In the genomic region with DNA sequence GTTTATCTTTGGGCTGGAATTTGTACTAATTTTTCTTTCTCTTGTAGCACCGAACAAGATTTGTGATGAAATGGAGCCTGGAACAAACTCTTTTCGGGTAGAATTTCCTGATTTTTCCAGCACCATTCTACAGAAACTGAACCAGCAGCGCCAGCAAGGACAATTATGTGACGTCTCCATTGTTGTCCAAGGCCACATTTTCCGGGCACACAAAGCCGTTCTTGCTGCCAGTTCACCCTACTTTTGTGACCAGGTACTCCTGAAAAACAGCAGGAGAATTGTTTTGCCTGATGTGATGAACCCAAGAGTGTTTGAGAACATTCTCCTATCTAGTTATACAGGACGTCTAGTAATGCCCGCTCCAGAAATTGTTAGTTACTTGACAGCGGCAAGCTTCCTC, we compare ENCODE assay signal across 21 cellular contexts. TPM values are rescaled to one million over a fixed set of nuclear protein-coding genes. Genes with fewer than 3 reads are reported as not detected.
DNase-seq lines count a peak whose midpoint lies in the region; ATAC-seq and TF ChIP-seq lines count a peak whose summit lies in the region.
"Had no signal": no experiment of that assay in that cellular context is flagged by ENCODE, and none has a peak within 500 bp of the region (broad histone marks: within the 10 kb centered on the region; RNA-seq: fewer than 3 reads in every experiment).

No MANE protein-coding gene starts in this region.

- no peak for TF ChIP-seq CTCF in hepatocyte (IDR thresholded peaks at IDR 0.05; ENCODE audit: poor library complexity)
- no peak for TF ChIP-seq CTCF in spleen (IDR thresholded peaks at IDR 0.05 in 8 of 11, conservative IDR thresholded peaks at IDR 0.05 in 3 of 11)
- TF ChIP-seq CTCF in nephron progenitor cell (IDR thresholded peaks at IDR 0.05): no peak

- WGBS in hepatocyte (ENCODE audit: low lambda C conversion rate, missing lambda C conversion rate): 93% methylated on average over 9 of the region's 9 CpGs
- WGBS in spleen, 5 donors: 80 to 90% (median 82%) methylated on average over 9 of the region's 9 CpGs

- H3K4me1 Mint-ChIP-seq in T-helper 17 cell (peaks cover 20% of the 10 kb centered on the region), nephron progenitor cell (no peaks in the 10 kb centered on the region)

- TF ChIP-seq POLR2A in spleen (IDR thresholded peaks at IDR 0.05): no peak

- no peaks in the 10 kb centered on the region for H3K27me3 Mint-ChIP-seq in T-helper 17 cell
- no peaks in the 10 kb centered on the region for H3K27me3 Mint-ChIP-seq in nephron progenitor cell (ENCODE audit: low read depth, poor library complexity)
- H3K27me3 Mint-ChIP-seq: CD4-positive, alpha-beta memory T cell had no signal

- no peaks in the 10 kb centered on the region for H3K9me3 Mint-ChIP-seq in nephron progenitor cell
- H3K9me3 Mint-ChIP-seq: CD4-positive, alpha-beta memory T cell had no signal

- no peaks in the 10 kb centered on the region for H3K9me2 ChIP-seq in hepatocyte (replicated peaks; ENCODE audit: insufficient read depth)
- H3K9me2 ChIP-seq: SK-N-SH had no signal

- H3K4me3 Mint-ChIP-seq in T-helper 17 cell (peak overlapping the region; percentile 12), nephron progenitor cell (no peak overlapping the region)

- H3K27ac Mint-ChIP-seq in T-helper 17 cell: no peak overlapping the region
- H3K27ac Mint-ChIP-seq in nephron progenitor cell: no peak overlapping the region

- H3K9me3 ChIP-seq in T-helper 17 cell (ENCODE audit: control insufficient read depth, low read length, poor library complexity, severe bottlenecking): no peaks in the 10 kb centered on the region
- H3K9me3 ChIP-seq in hepatocyte (ENCODE audit: low read depth): no peaks in the 10 kb centered on the region
- H3K9me3 ChIP-seq in spleen: no peaks in the 10 kb centered on the region
- H3K9me3 ChIP-seq: SK-N-SH had no signal

- H3K27ac ChIP-seq in angular gyrus (ENCODE audit: low read depth, low read length) (peak overlapping the region; percentile 57), hepatocyte (peak overlapping the region; percentile 39), spleen (peak overlapping the region in 7 of 8 donors; percentile 43 to 74 (median 66))

- DNase-seq in T-helper 17 cell (no peak), hepatocyte (ENCODE audit: low spot score) (no peak), spleen (no peak), nephron progenitor cell (no peak), activated gamma-delta T cell treated with Interleukin-2 at 50 U/mL for 16 hours (no peak)
- DNase-seq: CD4-positive, alpha-beta memory T cell; COR-L47; DMS53; EL; GDM1; KBM-7; MM.1S; NCI-H2029; NCI-H446; NCI-H526; NCI-H82; NK-92 treated with Interleukin-12 subunit alpha and Interleukin-12 subunit beta, amount 100 ng/mL, for 24 hours; PC-3; SK-N-SH had no signal

- H2AFZ ChIP-seq in hepatocyte: no peak overlapping the region

- peaks cover 44% of the 10 kb centered on the region for H4K20me1 ChIP-seq in hepatocyte (ENCODE audit: insufficient read depth, poor library complexity, severe bottlenecking)

- peaks cover 83% of the 10 kb centered on the region for H3K79me2 ChIP-seq in hepatocyte

- H3K4me1 ChIP-seq in hepatocyte (ENCODE audit: insufficient read depth) (no peaks in the 10 kb centered on the region), spleen (peaks cover 0 to 18% (median 6%) of the 10 kb centered on the region in 6 donors)

- ATAC-seq in T-helper 17 cell: no peak
- ATAC-seq in HG02678 (IDR thresholded peaks at IDR 0.05; ENCODE audit: unreplicated experiment): no peak
- ATAC-seq: PC-3 had no signal

- no peaks in the 10 kb centered on the region for H3K27me3 ChIP-seq in hepatocyte
- no peaks in the 10 kb centered on the region for H3K27me3 ChIP-seq in spleen (replicated peaks in 1 of 7)

- H3K4me3 ChIP-seq in hepatocyte (no peak overlapping the region), spleen (no peak overlapping the region)

- intact Hi-C loops in spleen (cut with DNase I; ENCODE audit: low total_unique reads): no loop called here

- no peak overlapping the region for H3K4me2 ChIP-seq in hepatocyte
- H3K4me2 ChIP-seq: SK-N-SH had no signal

- H3K36me3 Mint-ChIP-seq in T-helper 17 cell (ENCODE audit: low read depth) (peaks cover 14% of the 10 kb centered on the region), nephron progenitor cell (ENCODE audit: low read depth) (peaks cover 52% of the 10 kb centered on the region)

- H3K36me3 ChIP-seq in hepatocyte (replicated peaks; ENCODE audit: insufficient read depth, low read depth) (peaks cover 4% of the 10 kb centered on the region), spleen (peaks cover 6 to 89% (median 24%) of the 10 kb centered on the region in 6 donors)

RNA-seq across cellular contexts. Expression of a gene that starts 27.6 kb away (rescaled TPM):
- 10 to 100 TPM; 36.8 to 52.0 TPM for total RNA-seq in T-helper 17 cell
- 13.7 and 16.4 TPM in 2 replicates for total RNA-seq in hepatocyte
- 11.1 and 14.9 TPM in 2 replicates for polyA plus RNA-seq in hepatocyte
- total RNA-seq in spleen: 10 to 100 TPM; 10.3 to 19.2 (median 16.0) TPM
- 1 to 10 TPM; 1.4 to 2.5 (median 2.3) TPM for polyA plus RNA-seq in spleen

RNA-seq across cellular contexts. Expression of a gene that starts 28.0 kb away (rescaled TPM):
- total RNA-seq in T-helper 17 cell: 1 to 10 TPM; 5.0 to 8.2 TPM
- total RNA-seq in hepatocyte: 21.0 and 21.3 TPM in 2 replicates
- polyA plus RNA-seq in hepatocyte: 5.3 and 6.1 TPM in 2 replicates
- total RNA-seq in spleen: 10 to 100 TPM; 13.0 to 28.9 (median 15.9) TPM
- polyA plus RNA-seq in spleen: 1 to 10 TPM; 2.1 to 3.1 (median 2.3) TPM
